Comparison of ENCODE assay signal across 13 cellular contexts in the genomic region with DNA sequence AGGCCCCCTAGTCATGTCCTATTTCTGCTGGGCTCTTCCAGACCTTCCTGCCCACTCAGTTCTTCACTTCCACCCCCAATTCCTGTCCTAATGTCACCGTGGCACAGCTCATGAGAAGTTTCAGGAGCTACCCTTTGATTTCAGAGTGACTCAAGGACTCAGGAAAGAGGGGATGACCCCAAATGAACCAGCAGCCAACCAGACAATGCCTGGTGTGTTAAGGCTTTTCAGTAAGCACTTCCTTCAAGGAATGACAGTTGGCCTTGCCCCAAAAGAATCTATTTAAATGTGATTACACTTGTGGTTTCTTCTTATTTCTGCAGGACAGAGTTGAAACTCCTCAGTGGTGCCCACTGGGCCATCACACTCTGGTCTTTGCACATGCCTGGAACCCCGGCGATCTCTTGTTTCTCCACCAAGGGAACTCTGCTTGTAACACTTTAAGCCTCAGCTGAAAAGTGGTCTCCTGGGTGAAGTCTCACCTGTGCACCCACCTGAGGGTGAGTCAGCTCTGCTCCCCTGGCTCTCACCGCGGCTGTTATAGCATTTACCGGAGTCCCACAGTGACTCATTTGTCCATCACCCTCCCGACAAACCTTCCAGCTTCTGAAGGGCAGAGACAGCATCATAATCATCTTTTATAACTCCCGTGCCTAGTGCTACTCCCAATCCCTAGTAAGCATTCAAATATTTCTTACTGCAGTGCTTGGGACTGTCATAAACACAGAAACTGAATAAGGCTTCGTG.
DNase-seq lines count a peak whose midpoint lies in the region; ATAC-seq, FAIRE-seq and TF ChIP-seq lines count a peak whose summit lies in the region.
"Had no signal": no experiment of that assay in that cellular context is flagged by ENCODE, and none has a peak within 500 bp of the region (broad histone marks: within the 10 kb centered on the region; RNA-seq: fewer than 3 reads in every experiment).

No MANE protein-coding gene starts in this region.

- peak; percentile 62 for ATAC-seq in esophagus mucosa
- no peak for ATAC-seq in GM18498 (IDR thresholded peaks at IDR 0.05; ENCODE audit: unreplicated experiment)
- no peak for ATAC-seq in GM18505 (IDR thresholded peaks at IDR 0.05; ENCODE audit: unreplicated experiment)
- ATAC-seq: left lung had no signal

- DNase-seq in H54 (ENCODE audit: insufficient read length, low spot score) (no peak), RPMI7951 (ENCODE audit: low read depth) (peak; percentile 80), pulmonary artery endothelial cell (ENCODE audit: low read depth, low spot score) (peak; percentile 56), GF-D8 (lab: John Stamatoyannopoulos, UW) (no peak)
- no peak for DNase-seq in activated CD8-positive, alpha-beta memory T cell treated with anti-CD3 and anti-CD28 coated beads, Interleukin-2, amount 50 U/mL, for 48 hours
- DNase-seq: cerebellar nuclear complex; left lung; stimulated activated CD4-positive, alpha-beta T cell treated with anti-CD3 and anti-CD28 coated beads, Interleukin-2, amount 100 ng/mL, for 48 hours had no signal

- peak; percentile 78 for FAIRE-seq in H54 (lab: Jason Lieb, UNC)
- FAIRE-seq: D721Med, GM12892 had no signal

- TF ChIP-seq POLR2A in H54 (IDR thresholded peaks at IDR 0.05; ENCODE audit: low read depth, low read length) (no peak), GM18505 (IDR thresholded peaks at IDR 0.05; ENCODE audit: borderline replicate concordance, extremely low read depth, insufficient read depth, insufficient read length) (no peak)

Comparison
In these comparisons a context has a peak if more than half of its experiments do, and no peak if none do; other contexts are left out.
1. DNase-seq: peak in RPMI7951 (single experiment) and pulmonary artery endothelial cell (single experiment); none in H54 (single experiment), GF-D8 (single experiment) and activated CD8-positive, alpha-beta memory T cell treated with anti-CD3 and anti-CD28 coated beads, Interleukin-2, amount 50 U/mL, for 48 hours (single experiment).